Comparison of ENCODE assay signal across 11 cellular contexts in the genomic region with DNA sequence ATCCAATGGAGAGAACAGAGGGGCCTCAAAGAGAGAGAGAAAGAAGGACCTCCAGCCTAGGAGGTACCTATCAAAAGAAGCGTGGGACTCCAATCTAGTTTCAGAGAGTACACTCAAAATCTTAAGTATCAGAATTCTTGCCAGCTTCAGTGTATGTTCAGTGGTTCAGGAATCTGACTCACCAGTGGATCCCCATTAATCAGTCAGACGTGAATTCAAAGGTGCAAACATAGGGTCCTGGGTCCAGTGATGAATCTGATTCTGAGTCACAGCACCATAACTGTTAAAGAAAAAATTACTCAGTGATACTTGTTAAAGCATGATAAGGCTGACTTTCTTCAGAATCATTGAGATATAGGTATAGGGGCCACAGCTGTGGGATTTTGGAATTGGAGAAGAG. TPM values are rescaled to one million over a fixed set of nuclear protein-coding genes. Genes with fewer than 3 reads are reported as not detected.
DNase-seq lines count a peak whose midpoint lies in the region; ATAC-seq and TF ChIP-seq lines count a peak whose summit lies in the region.
"Had no signal": no experiment of that assay in that cellular context is flagged by ENCODE, and none has a peak within 500 bp of the region (broad histone marks: within the 10 kb centered on the region; RNA-seq: fewer than 3 reads in every experiment).

No MANE protein-coding gene starts in this region.

- peak overlapping the region; percentile 58 for H3K4me3 Mint-ChIP-seq in activated naive CD8-positive, alpha-beta T cell

- H3K4me2 ChIP-seq in GM23248 (ENCODE audit: unreplicated experiment): no peak overlapping the region

- peaks cover 6% of the 10 kb centered on the region for H3K36me3 Mint-ChIP-seq in activated naive CD8-positive, alpha-beta T cell

- H3F3A ChIP-seq in GM23248 (ENCODE audit: insufficient read depth): peaks cover 13% of the 10 kb centered on the region; the same call in 1 of the 2 replicates

- no peaks in the 10 kb centered on the region for H3K27me3 ChIP-seq in GM23248 (replicated peaks; ENCODE audit: insufficient read depth)
- H3K27me3 ChIP-seq: SJSA1, transverse colon had no signal

- peak overlapping the region; percentile 93 for H3K27ac Mint-ChIP-seq in activated naive CD8-positive, alpha-beta T cell

- H3K9me3 ChIP-seq in GM23248 (ENCODE audit: low read depth): no peaks in the 10 kb centered on the region
- H3K9me3 ChIP-seq: SJSA1, transverse colon had no signal

- peaks cover 28% of the 10 kb centered on the region for H3K4me1 Mint-ChIP-seq in activated naive CD8-positive, alpha-beta T cell (ENCODE audit: low read depth)

- peaks cover 24% of the 10 kb centered on the region for H3K4me1 ChIP-seq in GM23248 (ENCODE audit: insufficient read depth)
- H3K4me1 ChIP-seq: SJSA1 had no signal

- TF ChIP-seq CTCF in AG10803 (conservative IDR thresholded peaks at IDR 0.05; ENCODE audit: low read length): no peak

- H3K27ac ChIP-seq in GM23248: 0 out of 2 replicates have a peak overlapping the region, but pooled peaks have one; percentile 6
- H3K27ac ChIP-seq: SJSA1, transverse colon had no signal

- no peaks in the 10 kb centered on the region for H3K9me2 ChIP-seq in GM23248 (ENCODE audit: insufficient read depth)

- H4K20me1 ChIP-seq in GM23248 (ENCODE audit: insufficient read depth): no peaks in the 10 kb centered on the region

- 45 to 47% methylated on average over 2 of the region's 2 CpGs for WGBS in GM23248 (ENCODE audit: low coverage in 1 of 2, low lambda C conversion rate in 2 of 2, missing lambda C conversion rate in 2 of 2), 2 experiments

- no peak overlapping the region for H3K9ac ChIP-seq in GM23248

- H3K9me3 Mint-ChIP-seq in activated naive CD8-positive, alpha-beta T cell (ENCODE audit: low read depth): no peaks in the 10 kb centered on the region

- H3K27me3 Mint-ChIP-seq in activated naive CD8-positive, alpha-beta T cell: no peaks in the 10 kb centered on the region

- DNase-seq in AG10803 (ENCODE audit: low read depth) (peak; percentile 37), GM23248 (peak; percentile 77), kidney tubule cell (ENCODE audit: low spot score) (peak; percentile 84), COLO668 (lab: John Stamatoyannopoulos, UW; ENCODE audit: unreplicated experiment) (no peak), NOMO-1 treated with DMSO at 0.1 percent for 48 hours (lab: John Stamatoyannopoulos, UW; ENCODE audit: unreplicated experiment) (no peak)
- DNase-seq: NCI-H2081, transverse colon had no signal

- H3K79me2 ChIP-seq in GM23248 (ENCODE audit: insufficient read depth): peaks cover 45% of the 10 kb centered on the region

- H2AFZ ChIP-seq in GM23248: no peak overlapping the region

- in situ Hi-C loops in GM23248 (cut with MboI): no loop called here

- H3K36me3 ChIP-seq in GM23248 (ENCODE audit: low read depth): 0 out of 2 replicates have a peak, but pooled peaks cover 5% of the 10 kb centered on the region

- H3K4me3 ChIP-seq in AG10803 (ENCODE audit: low read length): no peak overlapping the region
- H3K4me3 ChIP-seq in GM23248: no peak overlapping the region
- H3K4me3 ChIP-seq: SJSA1, transverse colon had no signal

- ATAC-seq in HG02642 (IDR thresholded peaks at IDR 0.05; ENCODE audit: poor library complexity, unreplicated experiment) (no peak), GM21528 (IDR thresholded peaks at IDR 0.05; ENCODE audit: low FRiP score, unreplicated experiment) (no peak)

RNA-seq across cellular contexts. Expression of a gene that starts 33.2 kb away (rescaled TPM):
- 22.9 and 34.0 TPM in 2 replicates for total RNA-seq in GM23248 (2014; rRNA removed; shearing (Covaris generic))
- 12.6 and 20.0 TPM in 2 replicates for polyA plus RNA-seq in GM23248 (2016; fragmentation: Nextera tagmentation; extraction: Ambion mirVana)

Comparison
In these comparisons a context has a peak if more than half of its experiments do, and no peak if none do; other contexts are left out.
1. DNase-seq: peak in AG10803 (single experiment), GM23248 (single experiment) and kidney tubule cell (single experiment); none in COLO668 (single experiment) and NOMO-1 treated with DMSO at 0.1 percent for 48 hours (single experiment).